8 cellular contexts compared by ENCODE assay signal in the genomic region with DNA sequence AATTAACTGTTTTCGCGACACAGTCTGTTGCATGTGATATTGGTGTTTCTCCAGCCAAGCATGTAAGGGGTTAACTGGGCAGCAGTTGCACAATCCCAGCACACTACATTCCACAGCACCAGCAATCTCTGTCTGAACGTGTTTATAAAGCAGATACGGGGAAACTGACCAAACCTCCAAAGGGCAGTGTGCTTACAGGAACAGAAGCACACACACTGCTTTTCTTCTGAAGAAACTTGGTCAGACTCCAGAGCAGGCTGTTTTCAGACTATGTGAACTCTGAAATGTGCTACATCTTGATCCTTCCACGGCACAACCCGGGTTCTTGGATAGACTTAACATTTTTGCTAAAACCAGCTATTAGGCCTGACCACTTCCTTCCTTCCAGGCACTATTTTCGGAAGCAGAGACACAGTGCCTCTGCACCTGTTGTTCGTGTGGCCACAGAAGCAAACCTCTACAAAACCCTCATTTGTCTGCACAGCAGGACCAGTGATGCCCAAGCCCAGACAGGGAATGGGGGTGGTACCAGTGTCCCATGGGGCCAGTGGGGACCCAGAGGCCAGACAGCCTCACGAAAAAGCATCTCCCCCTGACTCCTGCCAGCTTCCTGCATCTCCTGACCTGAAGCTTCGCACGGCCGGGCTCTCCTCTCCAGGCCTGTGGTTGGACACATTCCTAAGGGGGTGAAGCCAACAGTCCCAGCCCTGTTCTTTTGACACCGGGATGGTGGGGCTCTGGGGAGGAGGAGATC.
DNase-seq lines count a peak whose midpoint lies in the region; ATAC-seq and TF ChIP-seq lines count a peak whose summit lies in the region.

No MANE protein-coding gene starts in this region.

- TF ChIP-seq CTCF in mesothelial cell of epicardium (IDR thresholded peaks at IDR 0.05; ENCODE audit: unreplicated experiment) (no peak), uterus (IDR thresholded peaks at IDR 0.05) (no peak)

- peak overlapping the region; percentile 25 for H3K4me3 Mint-ChIP-seq in mesothelial cell of epicardium

- H3K27ac Mint-ChIP-seq in mesothelial cell of epicardium: peak overlapping the region; percentile 74

- TF ChIP-seq POLR2A in uterus (IDR thresholded peaks at IDR 0.05): no peak

- peaks cover 17% of the 10 kb centered on the region for H3K36me3 Mint-ChIP-seq in mesothelial cell of epicardium

- H3K27ac ChIP-seq in caudate nucleus (ENCODE audit: low read depth, low read length): peak overlapping the region; percentile 24
- peak overlapping the region; percentile 64 to 75 for H3K27ac ChIP-seq in uterus

- no peaks in the 10 kb centered on the region for H3K27me3 Mint-ChIP-seq in mesothelial cell of epicardium (ENCODE audit: low read depth)

- H3K4me1 ChIP-seq in uterus: peaks cover 0 to 11% of the 10 kb centered on the region in 2 donors

- H3K9me3 Mint-ChIP-seq in mesothelial cell of epicardium: no peaks in the 10 kb centered on the region

- H3K4me3 ChIP-seq in uterus: peak overlapping the region; percentile 6 to 19

- ATAC-seq in GM18519 (IDR thresholded peaks at IDR 0.05; ENCODE audit: low FRiP score, unreplicated experiment) (peak; percentile 66), HG02885 (IDR thresholded peaks at IDR 0.05; ENCODE audit: poor library complexity, unreplicated experiment) (peak; percentile 79)

- in situ Hi-C loops in ACHN (cut with HindIII; ENCODE audit: low pct_ligation_motif_present, low pct_unique_long_range_greater_than_20kb, low sequenced_read_pairs): no loop called here

- no peaks in the 10 kb centered on the region for H3K36me3 ChIP-seq in uterus

- peaks cover 37% of the 10 kb centered on the region for H3K4me1 Mint-ChIP-seq in mesothelial cell of epicardium

- DNase-seq in ACHN (peak; percentile 64), NOMO-1 (lab: John Stamatoyannopoulos, UW; ENCODE audit: unreplicated experiment in 2 of 2) (peak; percentile 48 to 67), caudate nucleus (lab: John Stamatoyannopoulos, UW) (peak in 5 of 61 donors; percentile 7 to 30 (median 19)), mesothelial cell of epicardium (ENCODE audit: low spot score in 2 of 2, unreplicated experiment in 2 of 2) (no peak), uterus (peak in 1 of 2 donors; percentile 42), activated gamma-delta T cell (lab: John Stamatoyannopoulos, UW) (no peak)

- no peaks in the 10 kb centered on the region for H3K9me3 ChIP-seq in uterus

- intact Hi-C loops in uterus (cut with DNase I; ENCODE audit: low total_unique reads): no loop called here

- H3K27me3 ChIP-seq in uterus: no peaks in the 10 kb centered on the region

Comparison
In these comparisons a context has a peak if more than half of its experiments do, and no peak if none do; other contexts are left out.
1. DNase-seq: peak in ACHN (single experiment) and NOMO-1 (2 of 2); none in mesothelial cell of epicardium (0 of 2) and activated gamma-delta T cell (single experiment).